ENCODE assay signal across 15 cellular contexts in genomic region chr1:220893701-220894024, GRCh38. TPM values are rescaled to one million over a fixed set of nuclear protein-coding genes. Genes with fewer than 3 reads are reported as not detected.
A peak's percentile ranks its signal among the peaks of the same experiment; 100 is the strongest.
DNase-seq lines count a peak whose midpoint lies in the region; ATAC-seq and TF ChIP-seq lines count a peak whose summit lies in the region.
"Had no signal": no experiment of that assay in that cellular context is flagged by ENCODE, and none has a peak within 500 bp of the region (broad histone marks: within the 10 kb centered on the region; RNA-seq: fewer than 3 reads in every experiment).

No MANE protein-coding gene starts in this region.

- TF ChIP-seq EP300 in suprapubic skin (IDR thresholded peaks at IDR 0.05): no peak

- H3K27ac Mint-ChIP-seq in activated CD4-positive, alpha-beta T cell treated with anti-CD3 and anti-CD28 coated beads, Interleukin-2, amount 10 ng/mL, durations not matched to agents 24 days and 14 days: no peak overlapping the region
- H3K27ac Mint-ChIP-seq in endodermal cell: no peak overlapping the region
- H3K27ac Mint-ChIP-seq: activated naive CD4-positive, alpha-beta T cell treated with anti-CD3 and anti-CD28 coated beads for 36 hours had no signal

- H3K27ac ChIP-seq in endodermal cell (ENCODE audit: low read depth, low read length) (no peak overlapping the region), muscle layer of colon (ENCODE audit: low read depth, low read length) (peak overlapping the region; percentile 90), suprapubic skin (no peak overlapping the region)

- 5% methylated on average over 10 to 11 of the region's 11 CpGs for WGBS in endodermal cell (ENCODE audit: insufficient coverage in 1 of 2, insufficient read length in 1 of 2), 2 experiments
- 33% methylated on average over 11 of the region's 11 CpGs for WGBS in suprapubic skin

- no peaks in the 10 kb centered on the region for H3K4me1 Mint-ChIP-seq in activated CD4-positive, alpha-beta T cell treated with anti-CD3 and anti-CD28 coated beads, Interleukin-2, amount 10 ng/mL, durations not matched to agents 24 days and 14 days
- peaks cover 18% of the 10 kb centered on the region for H3K4me1 Mint-ChIP-seq in endodermal cell

- peak overlapping the region; percentile 74 for H3K4me3 ChIP-seq in endodermal cell (ENCODE audit: low read length)
- peak overlapping the region; percentile 29 to 51 for H3K4me3 ChIP-seq in muscle layer of colon (ENCODE audit: low read depth in 1 of 2, low read length in 2 of 2)
- H3K4me3 ChIP-seq in suprapubic skin: peak overlapping the region; percentile 44

- H3K4me1 ChIP-seq in endodermal cell (ENCODE audit: control insufficient read depth, insufficient read depth, low read length) (peaks cover 3% of the 10 kb centered on the region), muscle layer of colon (ENCODE audit: insufficient read depth, low read length) (peaks cover 13% of the 10 kb centered on the region), suprapubic skin (peaks cover 14% of the 10 kb centered on the region)

- no peak overlapping the region for H3K9ac ChIP-seq in endodermal cell (ENCODE audit: extremely low read depth, low read length, poor library complexity, severe bottlenecking)
- no peak overlapping the region for H3K9ac ChIP-seq in muscle layer of colon (ENCODE audit: low read length)

- peaks cover 27% of the 10 kb centered on the region for H3K9me3 Mint-ChIP-seq in activated CD4-positive, alpha-beta T cell treated with anti-CD3 and anti-CD28 coated beads, Interleukin-2, amount 10 ng/mL, durations not matched to agents 24 days and 14 days
- peaks cover 9% of the 10 kb centered on the region for H3K9me3 Mint-ChIP-seq in endodermal cell

- no peak for ATAC-seq in GM19463 (IDR thresholded peaks at IDR 0.05; ENCODE audit: unreplicated experiment)
- ATAC-seq: activated CD4-positive, CD25-positive, alpha-beta regulatory T cell treated with anti-CD3 and anti-CD28 coated beads, Interleukin-2, amount 50 U/mL, for 24 hours had no signal

- H3K9me3 ChIP-seq in endodermal cell (ENCODE audit: control insufficient read depth, low read length): peaks cover 6% of the 10 kb centered on the region
- H3K9me3 ChIP-seq in muscle layer of colon (ENCODE audit: low read length): no peaks in the 10 kb centered on the region
- H3K9me3 ChIP-seq in suprapubic skin: no peaks in the 10 kb centered on the region

- H3K27me3 Mint-ChIP-seq in activated CD4-positive, alpha-beta T cell treated with anti-CD3 and anti-CD28 coated beads, Interleukin-2, amount 10 ng/mL, durations not matched to agents 24 days and 14 days: peaks cover 64% of the 10 kb centered on the region
- H3K27me3 Mint-ChIP-seq in endodermal cell (ENCODE audit: insufficient read depth): peaks cover 100% of the 10 kb centered on the region

- TF ChIP-seq CTCF in endodermal cell (conservative IDR thresholded peaks at IDR 0.05): no peak
- TF ChIP-seq CTCF in suprapubic skin (IDR thresholded peaks at IDR 0.05): no peak

- intact Hi-C loops in activated CD4-positive, alpha-beta T cell treated with anti-CD3 and anti-CD28 coated beads, Interleukin-2, amount 10 ng/mL, durations not matched to agents 24 days and 14 days (cut with micrococcal nuclease): loop anchor here (2.0 kb wide), 1 partner anchor 15 kb away; the partner anchor contains the start of gene HLX

- H3K27me3 ChIP-seq in endodermal cell (ENCODE audit: control insufficient read depth, insufficient read depth, low read length, poor library complexity, severe bottlenecking) (peaks cover 99% of the 10 kb centered on the region), muscle layer of colon (ENCODE audit: control insufficient read depth in 1 of 2, insufficient read depth in 2 of 2, low read length in 2 of 2) (peaks cover 0 to 6% of the 10 kb centered on the region in 2 donors), suprapubic skin (peaks cover 84% of the 10 kb centered on the region)

- TF ChIP-seq POLR2A in suprapubic skin (IDR thresholded peaks at IDR 0.05): no peak

- peak overlapping the region; percentile 55 for H3K4me3 Mint-ChIP-seq in activated CD4-positive, alpha-beta T cell treated with anti-CD3 and anti-CD28 coated beads, Interleukin-2, amount 10 ng/mL, durations not matched to agents 24 days and 14 days
- H3K4me3 Mint-ChIP-seq in endodermal cell: peak overlapping the region; percentile 53
- H3K4me3 Mint-ChIP-seq: activated naive CD4-positive, alpha-beta T cell treated with anti-CD3 and anti-CD28 coated beads for 36 hours had no signal

- peaks cover 4% of the 10 kb centered on the region for H3K36me3 Mint-ChIP-seq in activated CD4-positive, alpha-beta T cell treated with anti-CD3 and anti-CD28 coated beads, Interleukin-2, amount 10 ng/mL, durations not matched to agents 24 days and 14 days (ENCODE audit: low read depth)
- H3K36me3 Mint-ChIP-seq in endodermal cell (ENCODE audit: low read depth): no peaks in the 10 kb centered on the region

- no peak for DNase-seq in activated CD4-positive, alpha-beta T cell treated with anti-CD3 and anti-CD28 coated beads, Interleukin-2, amount 10 ng/mL, durations not matched to agents 24 days and 14 days
- no peak for DNase-seq in activated CD4-positive, alpha-beta T cell treated with anti-CD3 and anti-CD28 coated beads, Interleukin-2, amount 50 U/mL, for 48 hours
- DNase-seq in endodermal cell (no peak), suprapubic skin (ENCODE audit: low spot score in 2 of 2) (no peak), NCI-H146 treated with DMSO at 0.1 percent for 48 hours (lab: John Stamatoyannopoulos, UW; ENCODE audit: unreplicated experiment) (no peak), MV-4-11 (lab: John Stamatoyannopoulos, UW) (no peak)
- DNase-seq: activated naive CD4-positive, alpha-beta T cell treated with anti-CD3 and anti-CD28 coated beads for 36 hours; DND-41; kidney glomerular epithelial cell; NCI-H524; SHP77 had no signal

- H3K36me3 ChIP-seq in endodermal cell (ENCODE audit: control insufficient read depth, insufficient read depth, low read length) (no peaks in the 10 kb centered on the region), muscle layer of colon (ENCODE audit: insufficient read depth, low read length) (no peaks in the 10 kb centered on the region), suprapubic skin (no peaks in the 10 kb centered on the region)

RNA-seq across cellular contexts. Expression of gene HLX, which starts 14.4 kb away (rescaled TPM):
- total RNA-seq in activated CD4-positive, alpha-beta T cell treated with anti-CD3 and anti-CD28 coated beads, Interleukin-2, amount 10 ng/mL, durations not matched to agents 24 days and 14 days: 5.7 and 7.2 TPM in 2 replicates
- 1 to 10 TPM; 2.9 to 5.0 TPM for total RNA-seq in endodermal cell
- 2.0 TPM for polyA plus RNA-seq in endodermal cell (2013, experiment 1 of 2)
- 3.5 TPM for polyA plus RNA-seq in endodermal cell (2013, experiment 2 of 2)
- total RNA-seq in suprapubic skin: 10 to 100 TPM in 1 of 4 donors, 1 to 10 TPM in 3; 1.9 to 11.1 (median 3.5) TPM
- total RNA-seq: A673 had no signal
